8 cellular contexts compared by ENCODE assay signal in the genomic region with DNA sequence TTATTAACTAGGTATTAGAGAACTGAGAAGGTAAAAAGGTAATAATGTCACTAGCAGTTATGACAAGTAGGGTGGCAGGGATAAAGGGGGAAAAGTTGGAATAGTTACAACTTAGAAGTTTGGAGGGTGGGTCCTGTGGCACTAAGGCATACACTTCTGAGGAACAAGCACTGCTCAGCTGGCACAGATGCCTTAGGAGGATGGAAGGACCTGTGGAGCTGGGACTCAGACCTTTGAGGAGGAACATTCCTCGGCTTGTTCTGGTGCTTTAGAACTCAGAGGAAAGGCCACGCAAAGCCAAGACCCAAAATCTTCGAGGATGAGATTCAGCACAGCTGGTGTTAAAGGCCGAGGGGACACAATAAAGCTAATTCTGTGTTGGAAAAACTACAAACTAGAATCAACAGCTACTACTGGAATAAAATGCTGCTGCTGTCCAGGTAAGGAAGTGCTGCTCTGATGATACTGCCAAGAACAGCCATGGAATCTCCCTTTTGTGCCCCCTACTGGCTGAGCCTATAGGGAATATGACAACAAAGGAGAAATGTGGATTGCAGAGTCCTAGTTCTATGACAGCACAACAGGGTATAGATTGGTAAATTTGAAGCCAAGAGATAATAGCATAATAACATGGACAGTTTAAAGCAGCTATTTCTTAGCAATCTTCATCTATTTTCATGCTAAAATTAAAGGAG.
DNase-seq lines count a peak whose midpoint lies in the region; ATAC-seq, FAIRE-seq and TF ChIP-seq lines count a peak whose summit lies in the region.

No MANE protein-coding gene starts in this region.

- FAIRE-seq in keratinocyte (lab: Jason Lieb, UNC): peak; percentile 95

- in situ Hi-C loops in GM13977 (cut with MboI; ENCODE audit: low pct_unique_long_range_greater_than_20kb, low sequenced_read_pairs, unreplicated experiment): no loop called here

- dilution Hi-C loops in keratinocyte (cut with MboI; ENCODE audit: extremely low pct_ligation_motif_present, low sequenced_read_pairs): no loop called here

- H3K4me3 ChIP-seq in A673 (ENCODE audit: low read depth, low read length, poor library complexity, severe bottlenecking): no peak overlapping the region
- H3K4me3 ChIP-seq in keratinocyte (ENCODE audit: control insufficient read depth in 2 of 3, extremely low read depth in 1 of 3, insufficient read depth in 2 of 3, low read depth in 1 of 3, low read length in 3 of 3): no peak overlapping the region
- no peak overlapping the region for H3K4me3 ChIP-seq in stomach
- H3K4me3 ChIP-seq in colonic mucosa: no peak overlapping the region

- CTCF ChIA-PET in A673 (lab: Charles Lee): no interaction called here

- peak; percentile 73 for TF ChIP-seq CTCF in A673 (conservative IDR thresholded peaks at IDR 0.05; ENCODE audit: low read depth, low read length)
- peak; percentile 53 for TF ChIP-seq CTCF in GM13977 (IDR thresholded peaks at IDR 0.05; ENCODE audit: extremely low read depth, insufficient read depth, missing control alignments)
- peak; percentile 73 to 85 (median 77) for TF ChIP-seq CTCF in keratinocyte (optimal IDR thresholded peaks at IDR 0.05 in 1 of 3, IDR thresholded peaks at IDR 0.05 in 1 of 3, conservative IDR thresholded peaks at IDR 0.05 in 1 of 3; ENCODE audit: extremely low read depth in 1 of 3, insufficient read depth in 2 of 3, low read length in 3 of 3)
- TF ChIP-seq CTCF in stomach (IDR thresholded peaks at IDR 0.05): peak in 1 of 7 experiments; percentile 4
- no peak for TF ChIP-seq CTCF in colonic mucosa (IDR thresholded peaks at IDR 0.05)

- no peak overlapping the region for H3K4me2 ChIP-seq in keratinocyte (ENCODE audit: control insufficient read depth, extremely low read depth, insufficient read depth, low read depth, low read length)

- no peak for TF ChIP-seq POLR2A in stomach (IDR thresholded peaks at IDR 0.05)

- no peaks in the 10 kb centered on the region for H4K20me1 ChIP-seq in keratinocyte (ENCODE audit: control insufficient read depth, extremely low read depth, insufficient read depth, low read length)

- peak; percentile 56 for DNase-seq in A673 (ENCODE audit: low spot score)
- DNase-seq in GM13977 (ENCODE audit: low spot score): peak; percentile 39
- DNase-seq in keratinocyte (ENCODE audit: low read depth, low spot score): no peak
- no peak for DNase-seq in stomach
- no peak for DNase-seq in colonic mucosa

- H3K79me2 ChIP-seq in keratinocyte (ENCODE audit: control insufficient read depth, insufficient read depth, low read length): no peaks in the 10 kb centered on the region

- no TSS peak for BruUV-seq in A673 (replicated peaks; lab: Mats Ljungman, UMichigan)

- H3K36me3 ChIP-seq in A673 (ENCODE audit: insufficient read depth, low read length, poor library complexity, severe bottlenecking): no peaks in the 10 kb centered on the region
- no peaks in the 10 kb centered on the region for H3K36me3 ChIP-seq in keratinocyte (ENCODE audit: control insufficient read depth in 2 of 2, extremely low read depth in 1 of 2, insufficient read depth in 2 of 2, low read length in 2 of 2)
- no peaks in the 10 kb centered on the region for H3K36me3 ChIP-seq in stomach
- no peaks in the 10 kb centered on the region for H3K36me3 ChIP-seq in colonic mucosa

- H3K9me1 ChIP-seq in keratinocyte (ENCODE audit: control insufficient read depth, extremely low read depth, insufficient read depth, low read length): no peaks in the 10 kb centered on the region

- peak; percentile 80 for ATAC-seq in HG03354 (IDR thresholded peaks at IDR 0.05; ENCODE audit: poor library complexity, severe bottlenecking, unreplicated experiment)
- ATAC-seq in SK-N-SH treated with all-trans-retinoic acid at 6 μM for 48 hours: peak; percentile 76
- ATAC-seq in GM21737 (IDR thresholded peaks at IDR 0.05; ENCODE audit: unreplicated experiment): no peak

- intact Hi-C loops in A673 (cut with micrococcal nuclease; ENCODE audit: unreplicated experiment): loop anchor here (10.0 kb wide), 1 partner anchor 111 kb away; no protein-coding TSS in a partner anchor
- intact Hi-C loops in stomach (cut with DNase I; ENCODE audit: low total_unique reads): no loop called here
- intact Hi-C loops in colonic mucosa (cut with DNase I): no loop called here

- H3K9me3 ChIP-seq in A673 (ENCODE audit: low read depth, low read length, poor library complexity, severe bottlenecking): no peaks in the 10 kb centered on the region
- no peaks in the 10 kb centered on the region for H3K9me3 ChIP-seq in keratinocyte (ENCODE audit: control insufficient read depth, low read depth, low read length)
- H3K9me3 ChIP-seq in stomach: no peaks in the 10 kb centered on the region
- H3K9me3 ChIP-seq in colonic mucosa: no peaks in the 10 kb centered on the region

- H3K4me1 ChIP-seq in A673 (ENCODE audit: insufficient read depth, low read length, poor library complexity, severe bottlenecking) (no peaks in the 10 kb centered on the region), keratinocyte (ENCODE audit: control insufficient read depth, extremely low read depth, insufficient read depth, low read length) (no peaks in the 10 kb centered on the region), stomach (no peaks in the 10 kb centered on the region), colonic mucosa (no peaks in the 10 kb centered on the region)

- H3K27ac ChIP-seq in A673 (ENCODE audit: low read depth, low read length, poor library complexity, severe bottlenecking) (no peak overlapping the region), keratinocyte (ENCODE audit: control insufficient read depth, insufficient read depth, low read length) (no peak overlapping the region), stomach (no peak overlapping the region), colonic mucosa (no peak overlapping the region)

- no peak for TF ChIP-seq EP300 in stomach (IDR thresholded peaks at IDR 0.05)

- no peak overlapping the region for H2AFZ ChIP-seq in keratinocyte (ENCODE audit: control insufficient read depth, low read length)

- no peak overlapping the region for H3K9ac ChIP-seq in keratinocyte (ENCODE audit: control insufficient read depth, extremely low read depth, insufficient read depth, low read length)
- H3K9ac ChIP-seq in colonic mucosa (ENCODE audit: low read depth in 2 of 2, low read length in 2 of 2): no peak overlapping the region

- 57 to 72% (median 65%) methylated on average over 4 of the region's 4 CpGs for WGBS in stomach, 5 donors

- POLR2A ChIA-PET in A673 (lab: Charles Lee; ENCODE audit: low non-redundant PET): no interaction called here

- no peaks in the 10 kb centered on the region for H3K27me3 ChIP-seq in A673 (replicated peaks; ENCODE audit: insufficient read depth, low read depth, low read length, poor library complexity)
- no peaks in the 10 kb centered on the region for H3K27me3 ChIP-seq in keratinocyte (ENCODE audit: control insufficient read depth, extremely low read depth, insufficient read depth, low read length)
- H3K27me3 ChIP-seq in stomach: no peaks in the 10 kb centered on the region
- no peaks in the 10 kb centered on the region for H3K27me3 ChIP-seq in colonic mucosa

TF ChIP-seq in SK-N-SH treated with all-trans-retinoic acid at 6 μM for 48 hours, 23 proteins besides CTCF, POLR2A, EP300 and RAD21:
- TF ChIP-seq ZNF565 (CRISPR knock-in tag; conservative IDR thresholded peaks at IDR 0.05; ENCODE audit: low read depth) (no peak), OSR1 (CRISPR knock-in tag; IDR thresholded peaks at IDR 0.05) (no peak), BACH2 (CRISPR knock-in tag; IDR thresholded peaks at IDR 0.05; ENCODE audit: borderline replicate concordance) (no peak), ZNF70 (CRISPR knock-in tag; IDR thresholded peaks at IDR 0.05) (no peak), PPARA (CRISPR knock-in tag; IDR thresholded peaks at IDR 0.05; ENCODE audit: borderline replicate concordance) (no peak), TOX (CRISPR knock-in tag; IDR thresholded peaks at IDR 0.05; ENCODE audit: borderline replicate concordance) (no peak), GLIS3 (CRISPR knock-in tag; IDR thresholded peaks at IDR 0.05) (no peak), ZC3H10 (CRISPR knock-in tag; IDR thresholded peaks at IDR 0.05) (no peak), ZFP30 (CRISPR knock-in tag; IDR thresholded peaks at IDR 0.05) (no peak), ZFP3 (CRISPR knock-in tag; IDR thresholded peaks at IDR 0.05) (no peak), CSDC2 (CRISPR knock-in tag; IDR thresholded peaks at IDR 0.05) (no peak)
- TF ChIP-seq, protein P1, sequence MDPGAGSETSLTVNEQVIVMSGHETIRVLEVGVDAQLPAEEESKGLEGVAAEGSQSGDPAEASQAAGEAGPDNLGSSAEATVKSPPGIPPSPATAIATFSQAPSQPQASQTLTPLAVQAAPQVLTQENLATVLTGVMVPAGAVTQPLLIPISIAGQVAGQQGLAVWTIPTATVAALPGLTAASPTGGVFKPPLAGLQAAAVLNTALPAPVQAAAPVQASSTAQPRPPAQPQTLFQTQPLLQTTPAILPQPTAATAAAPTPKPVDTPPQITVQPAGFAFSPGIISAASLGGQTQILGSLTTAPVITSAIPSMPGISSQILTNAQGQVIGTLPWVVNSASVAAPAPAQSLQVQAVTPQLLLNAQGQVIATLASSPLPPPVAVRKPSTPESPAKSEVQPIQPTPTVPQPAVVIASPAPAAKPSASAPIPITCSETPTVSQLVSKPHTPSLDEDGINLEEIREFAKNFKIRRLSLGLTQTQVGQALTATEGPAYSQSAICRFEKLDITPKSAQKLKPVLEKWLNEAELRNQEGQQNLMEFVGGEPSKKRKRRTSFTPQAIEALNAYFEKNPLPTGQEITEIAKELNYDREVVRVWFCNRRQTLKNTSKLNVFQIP (CRISPR knock-in tag; IDR thresholded peaks at IDR 0.05; ENCODE audit: borderline replicate concordance, low read depth): no peak
TF ChIP-seq in SK-N-SH treated with all-trans-retinoic acid at 6 μM for 48 hours: peak in this region for 0.

Comparison
In these comparisons a context has a peak if more than half of its experiments do, and no peak if none do; other contexts are left out.
1. DNase-seq: peak in A673 (single experiment) and GM13977 (single experiment); none in keratinocyte (single experiment), stomach (single experiment) and colonic mucosa (single experiment).